In genomic region chr1:113912594-113913311, GRCh38 we compare ENCODE assay signal across 8 cellular contexts. TPM values are rescaled to one million over a fixed set of nuclear protein-coding genes. Genes with fewer than 3 reads are reported as not detected.
DNase-seq lines count a peak whose midpoint lies in the region; ATAC-seq, FAIRE-seq and TF ChIP-seq lines count a peak whose summit lies in the region.

No MANE protein-coding gene starts in this region.

- no peak overlapping the region for H3K9ac ChIP-seq in rectal smooth muscle tissue (ENCODE audit: low read length)

- H3K27me3 ChIP-seq in gastroesophageal sphincter (no peaks in the 10 kb centered on the region), rectal smooth muscle tissue (ENCODE audit: control insufficient read depth, insufficient read depth, low read length) (no peaks in the 10 kb centered on the region)

- TF ChIP-seq CTCF in gastroesophageal sphincter (IDR thresholded peaks at IDR 0.05): no peak

- WGBS in gastroesophageal sphincter (ENCODE audit: low coverage in 1 of 2), 2 donors: 6 to 22% methylated on average over 5 to 6 of the region's 6 CpGs

- peak; percentile 86 for ATAC-seq in gastroesophageal sphincter
- ATAC-seq in HG02981 (IDR thresholded peaks at IDR 0.05; ENCODE audit: unreplicated experiment): no peak

- H3K36me3 ChIP-seq in gastroesophageal sphincter (peaks cover 0 to 38% of the 10 kb centered on the region in 2 donors), rectal smooth muscle tissue (ENCODE audit: control insufficient read depth, insufficient read depth, low read length) (peaks cover 8% of the 10 kb centered on the region)

- H3K9me3 ChIP-seq in gastroesophageal sphincter: no peaks in the 10 kb centered on the region

- peaks cover 3 to 17% (median 8%) of the 10 kb centered on the region in 3 donors for H3K4me1 ChIP-seq in gastroesophageal sphincter
- H3K4me1 ChIP-seq in rectal smooth muscle tissue (ENCODE audit: control insufficient read depth, insufficient read depth, low read length): peaks cover 13% of the 10 kb centered on the region

- no peak for FAIRE-seq in GM19239 (lab: Jason Lieb, UNC)

- H3K27ac ChIP-seq in gastroesophageal sphincter (peak overlapping the region; percentile 63 to 80 (median 73)), rectal smooth muscle tissue (ENCODE audit: low read depth, low read length) (peak overlapping the region; percentile 84)

- H3K4me3 ChIP-seq in gastroesophageal sphincter (no peak overlapping the region), rectal smooth muscle tissue (ENCODE audit: low read length) (no peak overlapping the region)

- peak; percentile 81 for DNase-seq in EH (ENCODE audit: low read depth)
- peak; percentile 11 for DNase-seq in RPMI7951 (ENCODE audit: low read depth)
- no peak for DNase-seq in activated T-cell treated with anti-CD3 and anti-CD28 coated beads, Interleukin-2, amount 50 U/mL, for 1 hour
- no peak for DNase-seq in GM19238 (ENCODE audit: insufficient read length, low spot score)
- no peak for DNase-seq in GM19239 (ENCODE audit: insufficient read length, low spot score)

- no peak for TF ChIP-seq EP300 in gastroesophageal sphincter (IDR thresholded peaks at IDR 0.05)

- no peak for TF ChIP-seq POLR2A in gastroesophageal sphincter (IDR thresholded peaks at IDR 0.05)

RNA-seq across cellular contexts. Expression of gene DCLRE1B, which starts 7.6 kb away (rescaled TPM):
- 15.7 and 21.5 TPM in 2 replicates for total RNA-seq in RPMI7951 (2014; rRNA removed; shearing (Covaris generic))
- 1 to 10 TPM; 3.2 to 9.2 (median 5.1) TPM for total RNA-seq in gastroesophageal sphincter

RNA-seq across cellular contexts. Expression of gene AP4B1, which starts 8.2 kb away (rescaled TPM):
- total RNA-seq in RPMI7951 (2014; rRNA removed; shearing (Covaris generic)): 16.9 and 20.3 TPM in 2 replicates
- total RNA-seq in gastroesophageal sphincter: 10 to 100 TPM in 3 of 4 donors, 1 to 10 TPM in 1; 7.1 to 21.9 (median 12.6) TPM

RNA-seq across cellular contexts. Expression of gene HIPK1, which starts 16.4 kb away (rescaled TPM):
- 18.2 and 23.6 TPM in 2 replicates for total RNA-seq in RPMI7951 (2014; rRNA removed; shearing (Covaris generic))
- 10 to 100 TPM; 64.8 to 92.3 (median 76.9) TPM for total RNA-seq in gastroesophageal sphincter

RNA-seq across cellular contexts. Expression of gene BCL2L15, which starts 25.4 kb away (rescaled TPM):
- not detected in 2 replicates for total RNA-seq in RPMI7951 (2014; rRNA removed; shearing (Covaris generic))
- total RNA-seq in gastroesophageal sphincter: under 1 TPM in 3 of 4 donors, not detected in 1; 0.15 to 0.93 (median 0.27) TPM

RNA-seq across cellular contexts. Expression of gene PTPN22, which starts 41.2 kb away (rescaled TPM):
- 0.59 and 1.1 TPM in 2 replicates for total RNA-seq in RPMI7951 (2014; rRNA removed; shearing (Covaris generic))
- 1 to 10 TPM in 2 of 4 donors, under 1 TPM in 2; 0.27 to 1.4 (median 1.1) TPM for total RNA-seq in gastroesophageal sphincter

Comparison
In these comparisons a context has a peak if more than half of its experiments do, and no peak if none do; other contexts are left out.
1. DNase-seq: peak in EH (single experiment) and RPMI7951 (single experiment); none in activated T-cell treated with anti-CD3 and anti-CD28 coated beads, Interleukin-2, amount 50 U/mL, for 1 hour (single experiment), GM19238 (single experiment) and GM19239 (single experiment).